10 cellular contexts compared by ENCODE assay signal in the genomic region with DNA sequence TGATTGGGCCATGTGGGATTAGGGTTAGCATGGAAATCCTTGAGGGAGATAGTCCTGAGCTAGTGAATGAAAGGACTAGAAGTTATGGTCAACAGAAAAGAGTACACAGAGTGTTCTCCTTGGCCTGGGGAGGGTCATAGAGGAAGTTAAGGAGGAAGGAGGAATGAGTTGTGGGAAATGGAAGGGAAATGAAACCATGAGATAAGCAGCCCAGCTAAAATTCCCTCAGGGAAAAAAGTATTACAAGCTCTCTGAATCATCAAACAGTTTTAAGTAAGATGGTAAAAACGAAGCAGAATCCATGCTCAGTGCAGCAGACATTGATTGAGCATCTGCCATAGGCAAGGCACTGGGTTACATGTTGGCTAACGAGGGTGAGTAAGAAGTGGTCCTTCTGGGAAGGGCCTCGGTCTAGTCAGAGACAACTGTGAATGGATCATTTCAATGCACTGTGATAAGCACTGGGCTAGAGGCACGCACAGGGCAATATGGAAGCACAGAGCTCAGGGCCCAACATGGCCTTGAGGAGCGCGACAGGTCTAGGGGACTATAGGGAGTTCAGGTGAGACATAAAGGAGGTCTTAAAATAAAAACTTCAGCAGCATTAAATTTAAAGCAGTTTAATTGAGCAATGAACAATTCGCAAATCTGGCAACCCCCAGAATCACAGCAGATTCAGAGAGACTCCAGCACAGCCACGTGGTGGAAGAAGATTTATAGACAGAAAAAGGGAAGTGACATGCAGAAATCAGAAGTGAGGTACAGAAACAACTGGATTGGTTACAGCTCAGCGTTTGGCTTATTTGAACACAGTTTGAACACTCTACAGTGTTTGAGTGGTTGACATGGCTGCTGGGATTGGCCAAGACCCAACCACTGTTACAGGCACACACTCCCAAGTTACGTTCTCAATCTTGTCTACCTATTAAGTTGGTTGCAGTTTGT.
A peak's percentile ranks its signal among the peaks of the same experiment; 100 is the strongest.
DNase-seq lines count a peak whose midpoint lies in the region; ATAC-seq, FAIRE-seq and TF ChIP-seq lines count a peak whose summit lies in the region.
"Had no signal": no experiment of that assay in that cellular context is flagged by ENCODE, and none has a peak within 500 bp of the region (broad histone marks: within the 10 kb centered on the region; RNA-seq: fewer than 3 reads in every experiment).

No MANE protein-coding gene starts in this region.

- H3K27me3 Mint-ChIP-seq in CD14-positive monocyte (ENCODE audit: low read depth in 3 of 3), result peaks cover 4 to 11% (median 11%) of the 10 kb centered on the region in 3 donors
- H3K27me3 Mint-ChIP-seq in natural killer cell treated with Interleukin-12 subunit alpha and Interleukin-12 subunit beta and Interleukin-15 and Interleukin-18, amount 100 ng/mL, for 72 hours, result peaks cover 10% of the 10 kb centered on the region in 2 donors
- H3K27me3 Mint-ChIP-seq: activated CD4-positive, alpha-beta T cell treated with anti-CD3 and anti-CD28 coated beads, Interleukin-2, amount 10 ng/mL, durations not matched to agents 7 days and 5 days had no signal

- ATAC-seq in natural killer cell treated with Interleukin-12 subunit alpha and Interleukin-12 subunit beta and Interleukin-15 and Interleukin-18, amount 100 ng/mL, for 72 hours, result peak in 1 of 2 donors; percentile 21
- ATAC-seq in HG02642 (IDR thresholded peaks at IDR 0.05; ENCODE audit: poor library complexity, unreplicated experiment) (no peak), GM19023 (IDR thresholded peaks at IDR 0.05; ENCODE audit: unreplicated experiment) (no peak)

- TF ChIP-seq CTCF in CD14-positive monocyte (IDR thresholded peaks at IDR 0.05) (no peak), bronchial epithelial cell (IDR thresholded peaks at IDR 0.05; ENCODE audit: insufficient read depth, low read length, severe bottlenecking) (no peak)

- in situ Hi-C loops in ACHN (cut with HindIII; ENCODE audit: low pct_ligation_motif_present, low pct_unique_long_range_greater_than_20kb, low sequenced_read_pairs), result no loop called here

- intact Hi-C loops in CD14-positive monocyte (cut with micrococcal nuclease), result loop anchor here (2.0 to 10.0 kb wide), 4 partner anchors 69 to 346 kb away; a partner anchor contains a TSS

- peak overlapping the region in 1 of 2 donors; percentile 72 for H3K4me3 Mint-ChIP-seq in CD14-positive monocyte
- no peak overlapping the region for H3K4me3 Mint-ChIP-seq in natural killer cell treated with Interleukin-12 subunit alpha and Interleukin-12 subunit beta and Interleukin-15 and Interleukin-18, amount 100 ng/mL, for 72 hours
- H3K4me3 Mint-ChIP-seq: activated CD4-positive, alpha-beta T cell treated with anti-CD3 and anti-CD28 coated beads, Interleukin-2, amount 10 ng/mL, durations not matched to agents 7 days and 5 days; nephron had no signal

- DNase-seq in CD14-positive monocyte (ENCODE audit: low spot score), result peak; percentile 53
- DNase-seq in NCI-H226, result peak; percentile 45
- DNase-seq in bronchial epithelial cell (ENCODE audit: low read depth), result peak; percentile 13
- DNase-seq in natural killer cell treated with Interleukin-12 subunit alpha and Interleukin-12 subunit beta and Interleukin-15 and Interleukin-18, amount 100 ng/mL, for 72 hours (ENCODE audit: low spot score), result no peak
- DNase-seq in ACHN, result no peak
- no peak for DNase-seq in NCI-H1417 treated with DMSO at 0.1 percent for 48 hours (lab: John Stamatoyannopoulos, UW)
- DNase-seq: activated CD4-positive, alpha-beta T cell treated with anti-CD3 and anti-CD28 coated beads, Interleukin-2, amount 10 ng/mL, durations not matched to agents 7 days and 5 days had no signal

- H3K27ac Mint-ChIP-seq in CD14-positive monocyte, result peak overlapping the region; percentile 88 to 100 (median 98)
- peak overlapping the region; percentile 35 to 59 for H3K27ac Mint-ChIP-seq in natural killer cell treated with Interleukin-12 subunit alpha and Interleukin-12 subunit beta and Interleukin-15 and Interleukin-18, amount 100 ng/mL, for 72 hours
- H3K27ac Mint-ChIP-seq: activated CD4-positive, alpha-beta T cell treated with anti-CD3 and anti-CD28 coated beads, Interleukin-2, amount 10 ng/mL, durations not matched to agents 7 days and 5 days had no signal

- peaks cover 4 to 12% of the 10 kb centered on the region in 2 donors for H3K36me3 Mint-ChIP-seq in CD14-positive monocyte
- peaks cover 13% of the 10 kb centered on the region for H3K36me3 Mint-ChIP-seq in natural killer cell treated with Interleukin-12 subunit alpha and Interleukin-12 subunit beta and Interleukin-15 and Interleukin-18, amount 100 ng/mL, for 72 hours

- H3K4me3 ChIP-seq in bronchial epithelial cell (ENCODE audit: low read depth, low read length), result no peak overlapping the region

- peaks cover 68% of the 10 kb centered on the region for H3K4me1 Mint-ChIP-seq in CD14-positive monocyte
- peaks cover 0 to 2% of the 10 kb centered on the region in 2 donors for H3K4me1 Mint-ChIP-seq in natural killer cell treated with Interleukin-12 subunit alpha and Interleukin-12 subunit beta and Interleukin-15 and Interleukin-18, amount 100 ng/mL, for 72 hours (ENCODE audit: low read depth in 2 of 2)

- no peaks in the 10 kb centered on the region for H3K36me3 ChIP-seq in bronchial epithelial cell (ENCODE audit: control insufficient read depth, insufficient read depth, low read length)

- no peaks in the 10 kb centered on the region for H3K27me3 ChIP-seq in bronchial epithelial cell (ENCODE audit: control insufficient read depth, insufficient read depth, low read length)

- H3K9me3 Mint-ChIP-seq in CD14-positive monocyte, result peaks cover 0 to 11% (median 3%) of the 10 kb centered on the region in 7 donors
- peaks cover 12% of the 10 kb centered on the region for H3K9me3 Mint-ChIP-seq in natural killer cell treated with Interleukin-12 subunit alpha and Interleukin-12 subunit beta and Interleukin-15 and Interleukin-18, amount 100 ng/mL, for 72 hours
- H3K9me3 Mint-ChIP-seq: nephron had no signal

- FAIRE-seq in bronchial epithelial cell (lab: Jason Lieb, UNC), result no peak

Comparison
In these comparisons a context has a peak if more than half of its experiments do, and no peak if none do; other contexts are left out.
1. DNase-seq: peak in CD14-positive monocyte (single experiment), NCI-H226 (single experiment) and bronchial epithelial cell (single experiment); none in natural killer cell treated with Interleukin-12 subunit alpha and Interleukin-12 subunit beta and Interleukin-15 and Interleukin-18, amount 100 ng/mL, for 72 hours (single experiment), ACHN (single experiment) and NCI-H1417 treated with DMSO at 0.1 percent for 48 hours (single experiment).